1 cellular context compared by ENCODE assay signal in genomic region chr4:26510334-26510705, GRCh38.
TF ChIP-seq lines count a peak whose summit lies in the region.

No MANE protein-coding gene starts in this region.

TF ChIP-seq in GM23338, 12 proteins besides CTCF, POLR2A, EP300 and RAD21 (continued from another document):
- no peak for TF ChIP-seq ETS1 (IDR thresholded peaks at IDR 0.05)
- no peak for TF ChIP-seq ZNF462 (CRISPR knock-in tag; IDR thresholded peaks at IDR 0.05)
- no peak for TF ChIP-seq EZH2 (IDR thresholded peaks at IDR 0.05; ENCODE audit: low read depth, unreplicated experiment)
- TF ChIP-seq STAT1 (IDR thresholded peaks at IDR 0.05; ENCODE audit: unreplicated experiment): no peak
- TF ChIP-seq ZNF114 (CRISPR knock-in tag; IDR thresholded peaks at IDR 0.05): no peak
- TF ChIP-seq POLR2AphosphoS5 (IDR thresholded peaks at IDR 0.05; ENCODE audit: low read depth): no peak
- no peak for TF ChIP-seq ZNF331 (CRISPR knock-in tag; IDR thresholded peaks at IDR 0.05; ENCODE audit: low read depth)
- TF ChIP-seq CREB1 (CRISPR knock-in tag; IDR thresholded peaks at IDR 0.05; ENCODE audit: low read depth): no peak
- TF ChIP-seq EZH2phosphoT487 (IDR thresholded peaks at IDR 0.05; ENCODE audit: unreplicated experiment): no peak
- no peak for TF ChIP-seq REST (IDR thresholded peaks at IDR 0.05; ENCODE audit: unreplicated experiment)
